13 cellular contexts compared by ENCODE assay signal in genomic region chr21:25485914-25486313, GRCh38.
"Had no signal": no experiment of that assay in that cellular context is flagged by ENCODE, and none has a peak within 500 bp of the region (broad histone marks: within the 10 kb centered on the region; RNA-seq: fewer than 3 reads in every experiment).

No MANE protein-coding gene starts in this region.

- DNase-seq: activated CD4-positive, CD25-positive, alpha-beta regulatory T cell treated with anti-CD3 and anti-CD28 coated beads, Interleukin-2, amount 50 U/mL, for 72 hours; activated naive CD8-positive, alpha-beta T cell treated with anti-CD3 and anti-CD28 coated beads, Interleukin-2, amount 10 ng/mL, durations not matched to agents 7 days and 5 days; aorta; dermis blood vessel endothelial cell; hippocampal formation; ovary; stimulated activated CD4-positive, alpha-beta T cell treated with anti-CD3 and anti-CD28 coated beads, Interleukin-4, amount 100 ng/mL, for 1 hour; stimulated activated CD8-positive, alpha-beta memory T cell treated with anti-CD3 and anti-CD28 coated beads, Interleukin-4, amount 100 ng/mL, for 48 hours; SW 1271; transverse colon had no signal

- H3K4me1 Mint-ChIP-seq: neural progenitor cell had no signal

- H3K4me3 ChIP-seq: breast epithelium, neural progenitor cell, ovary, transverse colon had no signal

- H3K27me3 Mint-ChIP-seq: activated naive CD8-positive, alpha-beta T cell treated with anti-CD3 and anti-CD28 coated beads, Interleukin-2, amount 10 ng/mL, durations not matched to agents 7 days and 5 days had no signal

- H3K36me3 Mint-ChIP-seq: neural progenitor cell had no signal

- H3K4me3 Mint-ChIP-seq: neural progenitor cell had no signal

- H3K27ac Mint-ChIP-seq: activated naive CD8-positive, alpha-beta T cell treated with anti-CD3 and anti-CD28 coated beads, Interleukin-2, amount 10 ng/mL, durations not matched to agents 7 days and 5 days; neural progenitor cell; T-helper 2 cell treated with Interferon-gamma antibody and Interleukin-4, amounts not matched to agents 5 μg/mL and 100 μg/mL, for 36 hours had no signal
